ENCODE assay signal across 8 cellular contexts in genomic region chr1:39799770-39800470, GRCh38. TPM values are rescaled to one million over a fixed set of nuclear protein-coding genes. Genes with fewer than 3 reads are reported as not detected.
DNase-seq lines count a peak whose midpoint lies in the region; ATAC-seq and TF ChIP-seq lines count a peak whose summit lies in the region.

No MANE protein-coding gene starts in this region.

- no peaks in the 10 kb centered on the region for H3K36me3 ChIP-seq in GM06990 (ENCODE audit: control insufficient read depth, insufficient read depth, low read length)
- H3K36me3 ChIP-seq in H7 (replicated peaks; ENCODE audit: control insufficient read depth, insufficient read depth, low read length), result no peaks in the 10 kb centered on the region
- H3K36me3 ChIP-seq in adipocyte (ENCODE audit: control insufficient read depth, insufficient read depth, low read length, severe bottlenecking), result no peaks in the 10 kb centered on the region
- no peaks in the 10 kb centered on the region for H3K36me3 ChIP-seq in gastrocnemius medialis

- no peak overlapping the region for H3K9ac ChIP-seq in adipocyte (ENCODE audit: low read length)

- in situ Hi-C loops in gastrocnemius medialis (cut with MboI; ENCODE audit: low sequenced_read_pairs in 4 of 4), result loop anchor here in 1 of 4 donors (10.0 kb wide), 1 partner anchor 195 kb away; no protein-coding TSS in a partner anchor

- intact Hi-C loops in left ventricle myocardium superior (cut with micrococcal nuclease), result no loop called here
- intact Hi-C loops in gastrocnemius medialis (cut with DNase I; ENCODE audit: low total_unique reads), result loop anchor here (2.0 kb wide), 1 partner anchor 193 kb away; no protein-coding TSS in a partner anchor

- TF ChIP-seq POLR2A in gastrocnemius medialis (IDR thresholded peaks at IDR 0.05), result no peak

- H3K4me3 ChIP-seq in GM06990 (replicated peaks; ENCODE audit: low read depth, low read length) (peak overlapping the region; percentile 41), H7 (ENCODE audit: insufficient read depth, low read depth, low read length) (no peak overlapping the region), adipocyte (ENCODE audit: low read length) (no peak overlapping the region), gastrocnemius medialis (peak overlapping the region in 2 of 4 donors; percentile 10 to 15)

- H3K9me3 ChIP-seq in adipocyte (ENCODE audit: control insufficient read depth, low read length) (peaks cover 2% of the 10 kb centered on the region), gastrocnemius medialis (no peaks in the 10 kb centered on the region)

- peak overlapping the region in 1 of 4 donors; percentile 24 for H3K27ac ChIP-seq in gastrocnemius medialis

- ATAC-seq in left ventricle myocardium superior (peak; percentile 90), gastrocnemius medialis (peak; percentile 84 to 97)

- DNase-seq in GM06990 (ENCODE audit: extremely low read depth, insufficient read length) (peak; percentile 74), H7 (peak; percentile 94), LoVo (ENCODE audit: low spot score) (peak; percentile 79), T-helper 1 cell (peak; percentile 40 to 64 (median 46)), adipocyte (ENCODE audit: low read depth) (peak; percentile 50), left ventricle myocardium superior (peak; percentile 76), gastrocnemius medialis (peak; percentile 25 to 34), NCI-H1436 (lab: John Stamatoyannopoulos, UW) (no peak)

- TF ChIP-seq CTCF in GM06990 (IDR thresholded peaks at IDR 0.05; ENCODE audit: insufficient read depth, low read length, poor library complexity, severe bottlenecking) (peak; percentile 85), gastrocnemius medialis (IDR thresholded peaks at IDR 0.05 in 4 of 5, conservative IDR thresholded peaks at IDR 0.05 in 1 of 5) (peak; percentile 61 to 94 (median 74))

- peaks cover 9% of the 10 kb centered on the region for H3K4me1 ChIP-seq in adipocyte (ENCODE audit: control insufficient read depth, insufficient read depth, low read length)
- H3K4me1 ChIP-seq in gastrocnemius medialis, result peaks cover 4 to 6% of the 10 kb centered on the region in 2 donors

- H3K27me3 ChIP-seq in GM06990 (replicated peaks; ENCODE audit: control insufficient read depth, insufficient read depth, low read length), result no peaks in the 10 kb centered on the region
- H3K27me3 ChIP-seq in H7 (ENCODE audit: control insufficient read depth, insufficient read depth, low read length), result peaks cover 4% of the 10 kb centered on the region
- H3K27me3 ChIP-seq in adipocyte (replicated peaks; ENCODE audit: control insufficient read depth, insufficient read depth, low read length), result no peaks in the 10 kb centered on the region
- H3K27me3 ChIP-seq in gastrocnemius medialis, result no peaks in the 10 kb centered on the region

RNA-seq across cellular contexts. Expression of gene BMP8B, which starts 11.3 kb away (rescaled TPM):
- total RNA-seq in H7 (2014; rRNA removed; shearing (Covaris generic)), result 0.24 and 0.37 TPM in 2 replicates
- total RNA-seq in left ventricle myocardium superior, result 0.40 TPM
- total RNA-seq in gastrocnemius medialis, result under 1 TPM in 3 of 4 donors, not detected in 1; 0.12 to 0.31 (median 0.15) TPM

RNA-seq across cellular contexts. Expression of gene OXCT2, which starts 28.8 kb away (rescaled TPM):
- total RNA-seq in H7 (2014; rRNA removed; shearing (Covaris generic)), result not detected in 2 replicates
- total RNA-seq in left ventricle myocardium superior (0.77 TPM), gastrocnemius medialis (under 1 TPM in 1 of 4 donors, not detected in 3; 0.86 TPM)
